23 cellular contexts compared by ENCODE assay signal in the genomic region with DNA sequence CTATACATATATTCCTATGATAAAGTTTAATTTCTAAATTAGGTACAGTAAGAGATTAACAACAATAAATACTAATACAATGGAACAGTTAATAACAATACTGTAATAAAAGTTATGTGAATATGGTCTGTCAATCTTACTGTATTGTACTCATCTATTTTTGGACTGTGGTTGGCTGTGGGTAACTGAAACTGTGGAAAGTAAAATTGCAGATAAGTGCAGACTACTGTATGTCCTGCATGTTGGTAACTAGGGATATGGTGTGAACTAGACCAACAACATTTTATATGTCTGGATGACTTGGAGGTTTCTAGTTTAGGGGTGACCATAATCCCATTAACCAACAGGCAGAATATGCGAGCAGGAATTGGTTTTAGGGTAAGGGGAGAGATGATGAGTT.
"Had no signal": no experiment of that assay in that cellular context is flagged by ENCODE, and none has a peak within 500 bp of the region (broad histone marks: within the 10 kb centered on the region; RNA-seq: fewer than 3 reads in every experiment).

No MANE protein-coding gene starts in this region.

- H3K4me3 ChIP-seq: body of pancreas, dorsolateral prefrontal cortex, suprapubic skin, transverse colon, uterus had no signal

- H3K27me3 ChIP-seq: body of pancreas, dorsolateral prefrontal cortex, suprapubic skin, transverse colon, uterus had no signal

- H3K36me3 Mint-ChIP-seq: mesothelial cell of epicardium had no signal

- H3K4me3 Mint-ChIP-seq: activated CD4-positive, alpha-beta T cell treated with anti-CD3 and anti-CD28 coated beads, Interleukin-2, amount 10 ng/mL, durations not matched to agents 24 days and 14 days; activated CD8-positive, alpha-beta T cell treated with anti-CD3 and anti-CD28 coated beads, Interleukin-2, amount 10 ng/mL, durations not matched to agents 7 days and 5 days; activated naive CD4-positive, alpha-beta T cell treated with anti-CD3 and anti-CD28 coated beads for 36 hours; activated T-cell treated with anti-CD3 and anti-CD28 coated beads, Interleukin-2, amount 50 U/mL, for 24 hours; mesothelial cell of epicardium; stimulated activated naive CD8-positive, alpha-beta T cell treated with anti-CD3 and anti-CD28 coated beads, Interleukin-15, amount 100 ng/mL, for 72 hours had no signal

- H3K36me3 ChIP-seq: suprapubic skin, transverse colon, uterus had no signal

- H3K27ac Mint-ChIP-seq: activated CD4-positive, alpha-beta T cell treated with anti-CD3 and anti-CD28 coated beads, Interleukin-2, amount 10 ng/mL, durations not matched to agents 24 days and 14 days; activated CD8-positive, alpha-beta T cell treated with anti-CD3 and anti-CD28 coated beads, Interleukin-2, amount 10 ng/mL, durations not matched to agents 7 days and 5 days; activated naive CD4-positive, alpha-beta T cell treated with anti-CD3 and anti-CD28 coated beads for 36 hours; activated T-cell treated with anti-CD3 and anti-CD28 coated beads, Interleukin-2, amount 50 U/mL, for 24 hours; mesothelial cell of epicardium; stimulated activated naive CD8-positive, alpha-beta T cell treated with anti-CD3 and anti-CD28 coated beads, Interleukin-15, amount 100 ng/mL, for 72 hours had no signal

- DNase-seq: activated CD4-positive, alpha-beta T cell treated with anti-CD3 and anti-CD28 coated beads, Interleukin-2, amount 10 ng/mL, durations not matched to agents 24 days and 14 days; activated CD4-positive, CD25-positive, alpha-beta regulatory T cell; activated CD8-positive, alpha-beta T cell treated with anti-CD3 and anti-CD28 coated beads, Interleukin-2, amount 10 ng/mL, durations not matched to agents 7 days and 5 days; activated naive CD4-positive, alpha-beta T cell treated with anti-CD3 and anti-CD28 coated beads for 36 hours; activated T-cell treated with anti-CD3 and anti-CD28 coated beads, Interleukin-2, amount 50 U/mL, for 24 hours; body of pancreas; caudate nucleus; dorsolateral prefrontal cortex; erythroblast; foreskin melanocyte; glutamatergic neuron; hypothalamus; islet precursor cell; occipital lobe; small intestine; stimulated activated CD4-positive, alpha-beta T cell treated with anti-CD3 and anti-CD28 coated beads, Interleukin-15, amount 100 ng/mL, for 24 hours; stimulated activated CD4-positive, alpha-beta T cell treated with anti-CD3 and anti-CD28 coated beads, Interleukin-2, amount 100 ng/mL, for 48 hours; stimulated activated naive CD8-positive, alpha-beta T cell treated with anti-CD3 and anti-CD28 coated beads, Interleukin-15, amount 100 ng/mL, for 72 hours; transverse colon; uterus had no signal

- ATAC-seq: activated CD8-positive, alpha-beta T cell treated with anti-CD3 and anti-CD28 coated beads, Interleukin-2, amount 10 ng/mL, durations not matched to agents 7 days and 5 days; body of pancreas; left lobe of liver; stimulated activated naive CD8-positive, alpha-beta T cell treated with anti-CD3 and anti-CD28 coated beads, Interleukin-15, amount 100 ng/mL, for 72 hours had no signal

- H3K9me3 ChIP-seq: body of pancreas, suprapubic skin, transverse colon, uterus had no signal

- H3K27ac ChIP-seq: suprapubic skin, uterus had no signal

- H3K27me3 Mint-ChIP-seq: activated CD4-positive, alpha-beta T cell treated with anti-CD3 and anti-CD28 coated beads, Interleukin-2, amount 10 ng/mL, durations not matched to agents 24 days and 14 days; activated T-cell treated with anti-CD3 and anti-CD28 coated beads, Interleukin-2, amount 50 U/mL, for 24 hours; stimulated activated naive CD8-positive, alpha-beta T cell treated with anti-CD3 and anti-CD28 coated beads, Interleukin-15, amount 100 ng/mL, for 72 hours had no signal
